ENCODE assay signal across 14 cellular contexts in genomic region chr1:92907949-92908684, GRCh38. TPM values are rescaled to one million over a fixed set of nuclear protein-coding genes. Genes with fewer than 3 reads are reported as not detected.
DNase-seq lines count a peak whose midpoint lies in the region; ATAC-seq and FAIRE-seq lines count a peak whose summit lies in the region.
"Had no signal": no experiment of that assay in that cellular context is flagged by ENCODE, and none has a peak within 500 bp of the region (broad histone marks: within the 10 kb centered on the region; RNA-seq: fewer than 3 reads in every experiment).

No MANE protein-coding gene starts in this region.

- H3K4me3 ChIP-seq in mesenchymal stem cell (ENCODE audit: insufficient read depth in 1 of 2, low read depth in 1 of 2, low read length in 2 of 2), result no peak overlapping the region

- H3K36me3 Mint-ChIP-seq in activated naive CD8-positive, alpha-beta T cell treated with anti-CD3 and anti-CD28 coated beads, Interleukin-2, amount 50 U/mL, for 24 hours (ENCODE audit: low read depth), result peaks cover 10% of the 10 kb centered on the region

- no peak overlapping the region for H3K4ac ChIP-seq in mesenchymal stem cell (ENCODE audit: low read depth in 1 of 2, low read length in 2 of 2)

- no peaks in the 10 kb centered on the region for H3K79me1 ChIP-seq in mesenchymal stem cell (replicated peaks; ENCODE audit: low read length, poor library complexity, severe bottlenecking)

- H3K27ac Mint-ChIP-seq in activated naive CD8-positive, alpha-beta T cell treated with anti-CD3 and anti-CD28 coated beads, Interleukin-2, amount 50 U/mL, for 24 hours, result no peak overlapping the region
- H3K27ac Mint-ChIP-seq: activated CD4-positive, alpha-beta memory T cell treated with anti-CD3 and anti-CD28 coated beads for 36 hours had no signal

- H4K8ac ChIP-seq in mesenchymal stem cell (ENCODE audit: low read length), result no peak overlapping the region

- H3K4me1 Mint-ChIP-seq in activated naive CD8-positive, alpha-beta T cell treated with anti-CD3 and anti-CD28 coated beads, Interleukin-2, amount 50 U/mL, for 24 hours, result peaks cover 34% of the 10 kb centered on the region

- no peak overlapping the region for H2AK5ac ChIP-seq in mesenchymal stem cell (ENCODE audit: low read length, severe bottlenecking)

- H3K23ac ChIP-seq in mesenchymal stem cell (ENCODE audit: low read length in 2 of 2), result no peak overlapping the region

- H3K4me3 Mint-ChIP-seq in activated naive CD8-positive, alpha-beta T cell treated with anti-CD3 and anti-CD28 coated beads, Interleukin-2, amount 50 U/mL, for 24 hours, result no peak overlapping the region
- H3K4me3 Mint-ChIP-seq: activated CD4-positive, alpha-beta memory T cell treated with anti-CD3 and anti-CD28 coated beads for 36 hours; CD8-positive, alpha-beta memory T cell; naive thymus-derived CD8-positive, alpha-beta T cell had no signal

- H3K4me2 ChIP-seq in mesenchymal stem cell (ENCODE audit: low read length, poor library complexity, severe bottlenecking), result no peak overlapping the region

- FAIRE-seq in HTR-8/SVneo (lab: Jason Lieb, UNC), result no peak

- no peak overlapping the region for H3K27ac ChIP-seq in mesenchymal stem cell (ENCODE audit: low read length, poor library complexity, severe bottlenecking)

- no peaks in the 10 kb centered on the region for H3K27me3 Mint-ChIP-seq in activated naive CD8-positive, alpha-beta T cell treated with anti-CD3 and anti-CD28 coated beads, Interleukin-2, amount 50 U/mL, for 24 hours
- H3K27me3 Mint-ChIP-seq: activated CD4-positive, alpha-beta memory T cell treated with anti-CD3 and anti-CD28 coated beads for 36 hours; CD8-positive, alpha-beta memory T cell; naive thymus-derived CD8-positive, alpha-beta T cell had no signal

- no peaks in the 10 kb centered on the region for H3K4me1 ChIP-seq in mesenchymal stem cell (ENCODE audit: control insufficient read depth, insufficient read depth, low read depth, low read length)

- no peaks in the 10 kb centered on the region for H3K27me3 ChIP-seq in mesenchymal stem cell (ENCODE audit: control insufficient read depth in 1 of 2, insufficient read depth in 1 of 2, low read length in 2 of 2)

- no peak overlapping the region for H2BK120ac ChIP-seq in mesenchymal stem cell (ENCODE audit: low read depth, low read length)

- no peaks in the 10 kb centered on the region for H3K36me3 ChIP-seq in mesenchymal stem cell (ENCODE audit: control insufficient read depth in 1 of 2, insufficient read depth in 2 of 2, low read depth in 1 of 2, low read length in 2 of 2)

- H3K14ac ChIP-seq in mesenchymal stem cell (ENCODE audit: low read length in 2 of 2), result no peak overlapping the region

- no peak overlapping the region for H2BK15ac ChIP-seq in mesenchymal stem cell (ENCODE audit: low read depth, poor library complexity, severe bottlenecking)

- no peak overlapping the region for H3K18ac ChIP-seq in mesenchymal stem cell (ENCODE audit: low read depth in 1 of 2, low read length in 2 of 2)

- intact Hi-C loops in head of caudate nucleus (cut with DNase I), result no loop called here

- no peak overlapping the region for H2BK5ac ChIP-seq in mesenchymal stem cell (ENCODE audit: low read depth, low read length, poor library complexity, severe bottlenecking)

- no peaks in the 10 kb centered on the region for H3K9me3 ChIP-seq in mesenchymal stem cell (ENCODE audit: control insufficient read depth, low read length)

- H2BK12ac ChIP-seq in mesenchymal stem cell (ENCODE audit: low read length in 2 of 2), result no peak overlapping the region

- H3K9ac ChIP-seq in mesenchymal stem cell (ENCODE audit: low read length), result no peak overlapping the region

- H3K9me3 Mint-ChIP-seq in activated naive CD8-positive, alpha-beta T cell treated with anti-CD3 and anti-CD28 coated beads, Interleukin-2, amount 50 U/mL, for 24 hours, result no peaks in the 10 kb centered on the region
- H3K9me3 Mint-ChIP-seq: activated CD4-positive, alpha-beta memory T cell treated with anti-CD3 and anti-CD28 coated beads for 36 hours; CD8-positive, alpha-beta memory T cell had no signal

- H4K91ac ChIP-seq in mesenchymal stem cell (ENCODE audit: low read length), result no peak overlapping the region

- peak; percentile 88 for ATAC-seq in activated naive CD8-positive, alpha-beta T cell treated with anti-CD3 and anti-CD28 coated beads, Interleukin-2, amount 50 U/mL, for 24 hours
- ATAC-seq in HG03175 (IDR thresholded peaks at IDR 0.05; ENCODE audit: unreplicated experiment), result no peak
- ATAC-seq: naive thymus-derived CD8-positive, alpha-beta T cell; right cardiac atrium had no signal

- H2AFZ ChIP-seq in mesenchymal stem cell (ENCODE audit: low read depth, low read length), result no peak overlapping the region

- peak; percentile 54 for DNase-seq in Daoy (ENCODE audit: low read depth)
- DNase-seq in HTR-8/SVneo (ENCODE audit: insufficient read length, low spot score), result peak; percentile 36
- DNase-seq in activated naive CD8-positive, alpha-beta T cell treated with anti-CD3 and anti-CD28 coated beads, Interleukin-2, amount 50 U/mL, for 24 hours, result no peak
- peak; percentile 22 for DNase-seq in mesenchymal stem cell
- no peak for DNase-seq in KG1 (lab: John Stamatoyannopoulos, UW)
- no peak for DNase-seq in head of caudate nucleus
- DNase-seq: activated CD4-positive, alpha-beta memory T cell treated with anti-CD3 and anti-CD28 coated beads for 36 hours; CD8-positive, alpha-beta memory T cell; cortex of kidney; naive thymus-derived CD8-positive, alpha-beta T cell; NCI-H1930; right cardiac atrium; substantia nigra had no signal

- 82% methylated on average over 2 of the region's 2 CpGs for WGBS in mesenchymal stem cell

RNA-seq across cellular contexts. Expression of gene DIPK1A, which starts 53.1 kb away (rescaled TPM):
- total RNA-seq in Daoy (2014; rRNA removed; shearing (Covaris generic)), result 12.5 and 13.2 TPM in 2 replicates
- polyA plus RNA-seq in mesenchymal stem cell (2013, experiment 1 of 2), result 10.2 TPM
- polyA plus RNA-seq in mesenchymal stem cell (2013, experiment 2 of 2), result 10.1 TPM

Comparison
In these comparisons a context has a peak if more than half of its experiments do, and no peak if none do; other contexts are left out.
1. DNase-seq: peak in Daoy (single experiment), HTR-8/SVneo (single experiment) and mesenchymal stem cell (single experiment); none in activated naive CD8-positive, alpha-beta T cell treated with anti-CD3 and anti-CD28 coated beads, Interleukin-2, amount 50 U/mL, for 24 hours (single experiment), KG1 (single experiment) and head of caudate nucleus (0 of 42).